ENCODE assay signal across 9 cellular contexts in the genomic region with DNA sequence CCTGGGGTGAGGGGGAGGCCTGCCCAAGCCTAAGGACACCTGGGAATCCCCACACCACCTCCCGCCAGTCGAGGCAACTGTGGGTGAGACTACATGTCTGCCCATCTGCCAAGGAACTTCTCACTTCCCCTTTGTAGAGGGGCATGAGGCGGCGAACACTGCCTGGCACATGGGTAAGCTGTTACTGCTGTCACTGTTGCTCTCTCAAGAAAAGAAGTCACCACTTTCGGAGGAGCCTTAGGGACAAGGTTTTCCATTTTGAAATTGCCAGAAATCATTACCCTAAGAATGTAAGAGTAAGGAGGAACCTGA. TPM values are rescaled to one million over a fixed set of nuclear protein-coding genes. Genes with fewer than 3 reads are reported as not detected.
DNase-seq lines count a peak whose midpoint lies in the region; ATAC-seq, FAIRE-seq and TF ChIP-seq lines count a peak whose summit lies in the region.
"Had no signal": no experiment of that assay in that cellular context is flagged by ENCODE, and none has a peak within 500 bp of the region (broad histone marks: within the 10 kb centered on the region; RNA-seq: fewer than 3 reads in every experiment).

No MANE protein-coding gene starts in this region.

- H3K9me3 ChIP-seq in PC-9 (ENCODE audit: insufficient read depth, low read depth): no peaks in the 10 kb centered on the region
- no peaks in the 10 kb centered on the region for H3K9me3 ChIP-seq in smooth muscle cell (replicated peaks; ENCODE audit: low read depth)
- H3K9me3 ChIP-seq in SJCRH30 (replicated peaks): no peaks in the 10 kb centered on the region

- H3K9me2 ChIP-seq in PC-9 (ENCODE audit: insufficient read depth): no peaks in the 10 kb centered on the region

- CTCF ChIA-PET in PC-9 (lab: Charles Lee): interaction anchor here (0.6 kb wide), 1 partner anchor 9 kb away, joined by 3 read pairs; no protein-coding TSS in a partner anchor

- ATAC-seq in HG02870 (IDR thresholded peaks at IDR 0.05; ENCODE audit: unreplicated experiment) (no peak), GM19463 (IDR thresholded peaks at IDR 0.05; ENCODE audit: unreplicated experiment) (no peak)

- H2AFZ ChIP-seq in PC-9 (no peak overlapping the region), smooth muscle cell (ENCODE audit: low read depth) (no peak overlapping the region)

- 92% methylated on average over 5 of the region's 5 CpGs for whole genome bisulfite sequencing in smooth muscle cell (ENCODE audit: low lambda C conversion rate)

- no TSS peak for BruUV-seq in PC-9 (replicated peaks; lab: Mats Ljungman, UMichigan)

- peaks cover 81% of the 10 kb centered on the region for H3K79me2 ChIP-seq in PC-9 (ENCODE audit: low read depth)
- peaks cover 66% of the 10 kb centered on the region for H3K79me2 ChIP-seq in smooth muscle cell (ENCODE audit: low read depth)

- peaks cover 93% of the 10 kb centered on the region for H3K4me1 ChIP-seq in PC-9 (replicated peaks; ENCODE audit: insufficient read depth)
- H3K4me1 ChIP-seq in smooth muscle cell (ENCODE audit: low read depth): peaks cover 6% of the 10 kb centered on the region
- peaks cover 28% of the 10 kb centered on the region for H3K4me1 ChIP-seq in SJCRH30

- intact Hi-C loops in PC-9 (cut with micrococcal nuclease; ENCODE audit: unreplicated experiment) (loop anchor here (5.0 kb wide), 1 partner anchor 432 kb away; the partner anchor contains the start of gene ELOVL1), dorsolateral prefrontal cortex (cut with DNase I) (no loop called here)

- H4K20me1 ChIP-seq in PC-9 (ENCODE audit: insufficient read depth) (no peaks in the 10 kb centered on the region), smooth muscle cell (ENCODE audit: low read depth) (peaks cover 98% of the 10 kb centered on the region)

- H3K36me3 ChIP-seq in PC-9 (ENCODE audit: low read depth) (peaks cover 16% of the 10 kb centered on the region), smooth muscle cell (ENCODE audit: low read depth) (no peaks in the 10 kb centered on the region), SJCRH30 (peaks cover 44% of the 10 kb centered on the region)

- peak; percentile 74 for FAIRE-seq in GM18507 (lab: Jason Lieb, UNC)

- H3K4me3 ChIP-seq in PC-9 (no peak overlapping the region), dorsolateral prefrontal cortex (peak overlapping the region in 1 of 59 donors; percentile 23), smooth muscle cell (no peak overlapping the region), SJCRH30 (no peak overlapping the region)

- no peak for TF ChIP-seq CTCF in PC-9 (conservative IDR thresholded peaks at IDR 0.05)
- TF ChIP-seq CTCF in dorsolateral prefrontal cortex (IDR thresholded peaks at IDR 0.05 in 54 of 56, conservative IDR thresholded peaks at IDR 0.05 in 2 of 56; ENCODE audit: low read depth in 1 of 56, partially characterized antibody in 56 of 56): no peak
- TF ChIP-seq CTCF in smooth muscle cell (IDR thresholded peaks at IDR 0.05; ENCODE audit: borderline replicate concordance, insufficient read depth, poor library complexity, severe bottlenecking): no peak

- DNase-seq in GM18507 (ENCODE audit: extremely low spot score, insufficient read length, low read depth) (no peak), PC-9 (no peak), dorsolateral prefrontal cortex (peak in 2 of 10 donors; percentile 2 to 34), smooth muscle cell (lab: John Stamatoyannopoulos, UW; ENCODE audit: unreplicated experiment) (no peak), SJCRH30 (no peak), OCI-M2 (lab: John Stamatoyannopoulos, UW; ENCODE audit: unreplicated experiment) (no peak)
- DNase-seq: NCI-H69 had no signal

- H3K4me2 ChIP-seq in PC-9: 0 out of 2 replicates have a peak overlapping the region, but pooled peaks have one; percentile 78
- no peak overlapping the region for H3K4me2 ChIP-seq in smooth muscle cell

- H3F3A ChIP-seq in PC-9 (ENCODE audit: insufficient read depth, low read depth) (peaks cover 81% of the 10 kb centered on the region), smooth muscle cell (ENCODE audit: low read depth) (peaks cover 11% of the 10 kb centered on the region)

- peak overlapping the region; percentile 99; the same call in 1 of the 2 replicates for H3K27ac ChIP-seq in PC-9
- H3K27ac ChIP-seq in dorsolateral prefrontal cortex: peak overlapping the region in 33 of 59 donors; percentile 1 to 75 (median 47)
- H3K27ac ChIP-seq in smooth muscle cell (ENCODE audit: low read depth): peak overlapping the region; percentile 99
- no peak overlapping the region for H3K27ac ChIP-seq in SJCRH30

- H3K9ac ChIP-seq in smooth muscle cell (ENCODE audit: low read depth): no peak overlapping the region

- POLR2A ChIA-PET in PC-9 (lab: Charles Lee; ENCODE audit: unreplicated experiment): interaction anchor here (0.6 kb wide), 1 partner anchor 355 kb away, joined by 8 read pairs; no protein-coding TSS in a partner anchor

- H3K27me3 ChIP-seq in PC-9 (ENCODE audit: insufficient read depth, low read depth): no peaks in the 10 kb centered on the region
- H3K27me3 ChIP-seq in dorsolateral prefrontal cortex: no peaks in the 10 kb centered on the region
- no peaks in the 10 kb centered on the region for H3K27me3 ChIP-seq in smooth muscle cell (ENCODE audit: low read depth)
- H3K27me3 ChIP-seq in SJCRH30: no peaks in the 10 kb centered on the region

RNA-seq across cellular contexts. Expression of gene SLC2A1, which starts 23.4 kb away (rescaled TPM):
- total RNA-seq in PC-9 (2021) (327 and 337 TPM in 2 replicates), dorsolateral prefrontal cortex (100 to 1,000 TPM in 67 of 120 experiments, 10 to 100 TPM in 53; 36.8 to 290 (median 105) TPM), smooth muscle cell (749 and 1,091 TPM in 2 replicates)
- polyA plus RNA-seq in smooth muscle cell: 275 and 842 TPM in 2 replicates
- total RNA-seq in SJCRH30 (2014; rRNA removed; shearing (Covaris generic)): 64.8 and 73.2 TPM in 2 replicates
